In genomic region chr11:57881647-57882046, GRCh38 we compare ENCODE assay signal across 1 cellular context.
TF ChIP-seq lines count a peak whose summit lies in the region.

No MANE protein-coding gene starts in this region.

TF ChIP-seq in SK-N-SH, 30 proteins besides CTCF, POLR2A, EP300 and RAD21 (continued from another document):
- no peak for TF ChIP-seq USF2 (IDR thresholded peaks at IDR 0.05; ENCODE audit: borderline replicate concordance, low read depth, low read length)
- no peak for TF ChIP-seq TEAD4 (IDR thresholded peaks at IDR 0.05; ENCODE audit: borderline replicate concordance, insufficient read depth)
- no peak for TF ChIP-seq RFX5 (IDR thresholded peaks at IDR 0.05; ENCODE audit: low read length)
- TF ChIP-seq NRF1 (IDR thresholded peaks at IDR 0.05; ENCODE audit: low read depth, low read length), result no peak
- TF ChIP-seq CHD2 (IDR thresholded peaks at IDR 0.05; ENCODE audit: low read length, partially characterized antibody), result no peak
- TF ChIP-seq NFIC (IDR thresholded peaks at IDR 0.05; ENCODE audit: borderline replicate concordance), result no peak
- TF ChIP-seq JUND (IDR thresholded peaks at IDR 0.05), result no peak
- no peak for TF ChIP-seq USF1 (IDR thresholded peaks at IDR 0.05; ENCODE audit: borderline replicate concordance, low read depth)
- TF ChIP-seq RXRA (IDR thresholded peaks at IDR 0.05; ENCODE audit: borderline replicate concordance, low read depth), result no peak
- TF ChIP-seq RCOR1 (IDR thresholded peaks at IDR 0.05; ENCODE audit: low read length), result no peak
- no peak for TF ChIP-seq EZH2phosphoT487 (IDR thresholded peaks at IDR 0.05; ENCODE audit: borderline replicate concordance, low read depth)
- TF ChIP-seq FOXM1 (IDR thresholded peaks at IDR 0.05; ENCODE audit: low read depth), result no peak
- no peak for TF ChIP-seq REST (IDR thresholded peaks at IDR 0.05; ENCODE audit: low read depth, low read length)
